ENCODE assay signal across 8 cellular contexts in the genomic region with DNA sequence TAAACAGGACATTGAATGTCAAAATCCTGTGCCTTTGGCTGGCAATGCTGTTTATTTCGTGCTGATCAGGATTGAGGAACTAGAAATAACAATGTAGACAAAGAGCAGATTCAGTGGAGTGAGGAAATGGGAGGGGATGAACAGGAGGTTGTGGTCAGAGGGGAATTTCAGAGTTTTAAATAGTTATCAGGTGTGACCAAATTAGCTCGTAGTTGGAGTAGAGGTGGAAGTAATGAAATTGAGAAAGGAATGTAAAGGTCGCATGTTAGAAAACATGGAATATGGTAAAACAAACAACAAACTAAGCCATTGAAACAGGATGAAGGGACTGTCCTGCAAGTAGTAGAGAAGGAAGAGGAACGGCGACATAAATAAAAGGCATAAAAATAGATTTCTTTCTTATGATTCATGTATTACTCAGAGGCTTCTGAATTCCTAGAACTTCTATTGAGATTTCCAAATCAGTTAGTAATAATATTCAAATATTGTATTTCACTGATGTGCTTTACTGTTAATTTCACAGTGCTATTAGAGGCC. TPM values are rescaled to one million over a fixed set of nuclear protein-coding genes. Genes with fewer than 3 reads are reported as not detected.
DNase-seq lines count a peak whose midpoint lies in the region; ATAC-seq and TF ChIP-seq lines count a peak whose summit lies in the region.

No MANE protein-coding gene starts in this region.

- no peak overlapping the region for H3K27ac ChIP-seq in BLaER1
- peak overlapping the region; percentile 77 for H3K27ac ChIP-seq in fibroblast of lung (ENCODE audit: insufficient read depth, low read length)
- peak overlapping the region in 3 of 4 donors; percentile 1 to 68 (median 65) for H3K27ac ChIP-seq in tibial nerve

- no peak overlapping the region for H3K27ac Mint-ChIP-seq in activated CD8-positive, alpha-beta memory T cell treated with anti-CD3 and anti-CD28 coated beads, Interleukin-2, amount 10 ng/mL, durations not matched to agents 7 days and 5 days

- peak; percentile 27 for DNase-seq in OCI-M1 (lab: John Stamatoyannopoulos, UW)
- DNase-seq in fibroblast of lung (ENCODE audit: low read depth in 2 of 2), result peak; percentile 43 to 78
- DNase-seq in tibial nerve (ENCODE audit: low spot score in 2 of 2), result no peak
- DNase-seq in activated CD8-positive, alpha-beta memory T cell treated with anti-CD3 and anti-CD28 coated beads, Interleukin-2, amount 10 ng/mL, durations not matched to agents 7 days and 5 days, result no peak
- DNase-seq in D341Med (ENCODE audit: low spot score), result no peak
- DNase-seq in activated CD8-positive, alpha-beta memory T cell treated with anti-CD3 and anti-CD28 coated beads for 24 hours, result no peak

- no peak for TF ChIP-seq CTCF in fibroblast of lung (conservative IDR thresholded peaks at IDR 0.05 in 1 of 2, IDR thresholded peaks at IDR 0.05 in 1 of 2; ENCODE audit: low read depth in 1 of 2, low read length in 2 of 2)
- no peak for TF ChIP-seq CTCF in tibial nerve (IDR thresholded peaks at IDR 0.05)

- H3K4me1 ChIP-seq in BLaER1 (peaks cover 20% of the 10 kb centered on the region), fibroblast of lung (ENCODE audit: control insufficient read depth, extremely low read depth, insufficient read depth, low read length) (peaks cover 23% of the 10 kb centered on the region), tibial nerve (peaks cover 0 to 18% (median 4%) of the 10 kb centered on the region in 4 donors)

- H3K36me3 Mint-ChIP-seq in activated CD8-positive, alpha-beta memory T cell treated with anti-CD3 and anti-CD28 coated beads, Interleukin-2, amount 10 ng/mL, durations not matched to agents 7 days and 5 days, result no peaks in the 10 kb centered on the region

- WGBS in tibial nerve, 2 donors, result 10 to 12% methylated on average over 5 of the region's 5 CpGs

- no peak for TF ChIP-seq POLR2A in tibial nerve (IDR thresholded peaks at IDR 0.05)

- H3K9ac ChIP-seq in BLaER1 (no peak overlapping the region), fibroblast of lung (ENCODE audit: insufficient read depth, low read length) (no peak overlapping the region)

- no peaks in the 10 kb centered on the region; the same call in 1 of the 2 replicates for H3K9me3 ChIP-seq in BLaER1
- H3K9me3 ChIP-seq in fibroblast of lung (ENCODE audit: control insufficient read depth, insufficient read depth, low read depth, low read length), result no peaks in the 10 kb centered on the region
- H3K9me3 ChIP-seq in tibial nerve, result no peaks in the 10 kb centered on the region

- no peaks in the 10 kb centered on the region for H3K79me2 ChIP-seq in fibroblast of lung (ENCODE audit: control insufficient read depth, insufficient read depth, low read length)

- peaks cover 8% of the 10 kb centered on the region for H3K4me1 Mint-ChIP-seq in activated CD8-positive, alpha-beta memory T cell treated with anti-CD3 and anti-CD28 coated beads, Interleukin-2, amount 10 ng/mL, durations not matched to agents 7 days and 5 days

- H3K27me3 ChIP-seq in BLaER1 (no peaks in the 10 kb centered on the region), fibroblast of lung (ENCODE audit: control insufficient read depth, insufficient read depth, low read length) (no peaks in the 10 kb centered on the region), tibial nerve (no peaks in the 10 kb centered on the region)

- H2AFZ ChIP-seq in fibroblast of lung (ENCODE audit: low read length), result peak overlapping the region; percentile 23

- H4K20me1 ChIP-seq in BLaER1 (no peaks in the 10 kb centered on the region), fibroblast of lung (ENCODE audit: control insufficient read depth, extremely low read depth, insufficient read depth, low read length) (no peaks in the 10 kb centered on the region)

- H3K4me3 Mint-ChIP-seq in activated CD8-positive, alpha-beta memory T cell treated with anti-CD3 and anti-CD28 coated beads, Interleukin-2, amount 10 ng/mL, durations not matched to agents 7 days and 5 days, result no peak overlapping the region

- H3K9me3 Mint-ChIP-seq in activated CD8-positive, alpha-beta memory T cell treated with anti-CD3 and anti-CD28 coated beads, Interleukin-2, amount 10 ng/mL, durations not matched to agents 7 days and 5 days (ENCODE audit: low read depth), result no peaks in the 10 kb centered on the region

- peak in 1 of 2 donors; percentile 12 for TF ChIP-seq EP300 in tibial nerve (IDR thresholded peaks at IDR 0.05)

- CTCF ChIA-PET in activated CD8-positive, alpha-beta memory T cell treated with anti-CD3 and anti-CD28 coated beads, Interleukin-2, amount 10 ng/mL, durations not matched to agents 7 days and 5 days (lab: Charles Lee), result interaction anchor here (0.9 kb wide), 1 partner anchor 101 kb away, joined by 4 read pairs; no protein-coding TSS in a partner anchor

- H3K36me3 ChIP-seq in BLaER1 (no peaks in the 10 kb centered on the region), fibroblast of lung (ENCODE audit: control insufficient read depth, insufficient read depth, low read length) (no peaks in the 10 kb centered on the region), tibial nerve (no peaks in the 10 kb centered on the region)

- peak; percentile 53 for ATAC-seq in GM21737 (IDR thresholded peaks at IDR 0.05; ENCODE audit: unreplicated experiment)
- ATAC-seq in activated CD8-positive, alpha-beta memory T cell treated with anti-CD3 and anti-CD28 coated beads, Interleukin-2, amount 10 ng/mL, durations not matched to agents 7 days and 5 days, result no peak

- no peaks in the 10 kb centered on the region for H3K27me3 Mint-ChIP-seq in activated CD8-positive, alpha-beta memory T cell treated with anti-CD3 and anti-CD28 coated beads, Interleukin-2, amount 10 ng/mL, durations not matched to agents 7 days and 5 days

- peak overlapping the region; percentile 53 for H3K4me2 ChIP-seq in BLaER1
- peak overlapping the region; percentile 72 for H3K4me2 ChIP-seq in fibroblast of lung (ENCODE audit: extremely low read depth, insufficient read depth, low read length)

- H3K4me3 ChIP-seq in BLaER1, result no peak overlapping the region
- peak overlapping the region in 2 of 4 experiments; percentile 1 to 5 for H3K4me3 ChIP-seq in fibroblast of lung (replicated peaks in 1 of 4; ENCODE audit: control extremely low read depth in 1 of 4, insufficient read depth in 1 of 4, low read depth in 3 of 4, low read length in 4 of 4)
- no peak overlapping the region for H3K4me3 ChIP-seq in tibial nerve

RNA-seq across cellular contexts. Expression of gene SAV1, which starts 9.5 kb away (rescaled TPM):
- total RNA-seq in fibroblast of lung (27.2 and 46.9 TPM in 2 replicates), tibial nerve (10 to 100 TPM; 35.1 to 62.3 (median 47.4) TPM)
- 41.4 and 41.7 TPM in 2 replicates for polyA plus RNA-seq in fibroblast of lung
- 38.1 and 38.4 TPM in 2 replicates for polyA plus RNA-seq in fibroblast of lung (2012)
- 3.5 and 4.9 TPM in 2 replicates for polyA minus RNA-seq in fibroblast of lung (ENCODE audit: low replicate concordance)
- 1 to 10 TPM; 4.4 to 5.8 TPM for total RNA-seq in activated CD8-positive, alpha-beta memory T cell treated with anti-CD3 and anti-CD28 coated beads, Interleukin-2, amount 10 ng/mL, durations not matched to agents 7 days and 5 days

Comparison
In these comparisons a context has a peak if more than half of its experiments do, and no peak if none do; other contexts are left out.
1. DNase-seq: peak in OCI-M1 (single experiment) and fibroblast of lung (2 of 2); none in tibial nerve (0 of 2), activated CD8-positive, alpha-beta memory T cell treated with anti-CD3 and anti-CD28 coated beads, Interleukin-2, amount 10 ng/mL, durations not matched to agents 7 days and 5 days (single experiment), D341Med (single experiment) and activated CD8-positive, alpha-beta memory T cell treated with anti-CD3 and anti-CD28 coated beads for 24 hours (single experiment).